8 cellular contexts compared by ENCODE assay signal in genomic region chr13:30307966-30308290, GRCh38. TPM values are rescaled to one million over a fixed set of nuclear protein-coding genes. Genes with fewer than 3 reads are reported as not detected.
DNase-seq lines count a peak whose midpoint lies in the region; ATAC-seq and TF ChIP-seq lines count a peak whose summit lies in the region.

No MANE protein-coding gene starts in this region.

- H3K4me1 Mint-ChIP-seq in IgD-negative memory B cell (peaks cover 27 to 36% (median 31%) of the 10 kb centered on the region in 3 donors), naive B cell (peaks cover 32 to 52% (median 43%) of the 10 kb centered on the region in 3 donors)

- H3K27ac ChIP-seq in AG04450 (ENCODE audit: low read depth, low read length) (peak overlapping the region; percentile 24), caudate nucleus (ENCODE audit: low read depth, low read length) (peak overlapping the region; percentile 96)

- no peaks in the 10 kb centered on the region for H3K36me3 Mint-ChIP-seq in IgD-negative memory B cell
- H3K36me3 Mint-ChIP-seq in naive B cell, result no peaks in the 10 kb centered on the region

- POLR2A ChIA-PET in AG04450 (lab: Yijun Ruan, JAX), result interaction anchor here (0.6 to 3.0 kb wide), 5 partner anchors 34 to 278 kb away, joined by 3 to 18 read pairs (median 6); no protein-coding TSS in a partner anchor

- CTCF ChIA-PET in AG04450 (lab: Charles Lee), result interaction anchor here (0.9 to 1.1 kb wide), 2 partner anchors 34 to 85 kb away, joined by 3 read pairs; no protein-coding TSS in a partner anchor

- H3K27me3 Mint-ChIP-seq in IgD-negative memory B cell (no peaks in the 10 kb centered on the region), naive B cell (no peaks in the 10 kb centered on the region)

- peak overlapping the region; percentile 90 for H3K4me3 ChIP-seq in AG04450 (ENCODE audit: low read depth, low read length)

- DNase-seq in AG04450 (ENCODE audit: low read depth, low spot score) (no peak), caudate nucleus (lab: John Stamatoyannopoulos, UW) (no peak), naive B cell (no peak), hippocampal formation (lab: John Stamatoyannopoulos, UW) (no peak), NCI-H345 (lab: John Stamatoyannopoulos, UW) (no peak)

- ATAC-seq in naive B cell (ENCODE audit: low read depth in 2 of 2) (no peak), HG03460 (IDR thresholded peaks at IDR 0.05; ENCODE audit: unreplicated experiment) (no peak), esophagus mucosa (no peak)

- no peaks in the 10 kb centered on the region; the same call in 1 of the 2 replicates for H3K9me3 ChIP-seq in AG04450 (ENCODE audit: control insufficient read depth, insufficient read depth, low read length)

- peak overlapping the region in 2 of 3 donors; percentile 80 to 85 for H3K27ac Mint-ChIP-seq in IgD-negative memory B cell
- peak overlapping the region in 5 of 6 donors; percentile 21 to 86 (median 68) for H3K27ac Mint-ChIP-seq in naive B cell

- no peaks in the 10 kb centered on the region for H3K27me3 ChIP-seq in AG04450 (ENCODE audit: control insufficient read depth, insufficient read depth, low read length)

- H3K9me3 Mint-ChIP-seq in IgD-negative memory B cell (no peaks in the 10 kb centered on the region), naive B cell (no peaks in the 10 kb centered on the region)

- TF ChIP-seq CTCF in AG04450 (IDR thresholded peaks at IDR 0.05; ENCODE audit: low read depth, low read length), result no peak

- H3K4me3 Mint-ChIP-seq in IgD-negative memory B cell (peak overlapping the region; percentile 89 to 95 (median 94)), naive B cell (peak overlapping the region; percentile 86 to 95 (median 91))

RNA-seq across cellular contexts. Expression of gene KATNAL1, which starts 0.6 kb away (rescaled TPM):
- polyA plus RNA-seq in AG04450 (2011; rRNA removed) (8.5 and 12.6 TPM in 2 replicates), IgD-negative memory B cell (3.6 TPM), naive B cell (ENCODE audit: low read depth in 6 of 6) (1 to 10 TPM; 3.7 to 8.9 (median 6.9) TPM)
- 8.5 and 16.9 TPM in 2 replicates for polyA minus RNA-seq in AG04450 (2011; rRNA and poly(A)+ RNA removed)
- 4.5 TPM for total RNA-seq in esophagus mucosa
